In genomic region chr10:79379512-79380124, GRCh38 we compare ENCODE assay signal across 11 cellular contexts. TPM values are rescaled to one million over a fixed set of nuclear protein-coding genes. Genes with fewer than 3 reads are reported as not detected.
DNase-seq lines count a peak whose midpoint lies in the region; ATAC-seq and TF ChIP-seq lines count a peak whose summit lies in the region.
"Had no signal": no experiment of that assay in that cellular context is flagged by ENCODE, and none has a peak within 500 bp of the region (broad histone marks: within the 10 kb centered on the region; RNA-seq: fewer than 3 reads in every experiment).

No MANE protein-coding gene starts in this region.

- intact Hi-C loops in prostate gland (cut with DNase I) = loop anchor here (2.0 to 5.0 kb wide), 2 partner anchors 68 to 89 kb away; partner anchors contain the start of gene ZCCHC24

- H3K4me3 ChIP-seq in AG04450 (ENCODE audit: low read depth, low read length) (no peak overlapping the region), right atrium auricular region (no peak overlapping the region), prostate gland (no peak overlapping the region)
- H3K4me3 ChIP-seq: BLaER1 had no signal

- H3K36me3 ChIP-seq in right atrium auricular region (no peaks in the 10 kb centered on the region), prostate gland (no peaks in the 10 kb centered on the region)
- H3K36me3 ChIP-seq: BLaER1 had no signal

- TF ChIP-seq CTCF in AG04450 (IDR thresholded peaks at IDR 0.05; ENCODE audit: low read depth, low read length) (no peak), right atrium auricular region (IDR thresholded peaks at IDR 0.05) (no peak), prostate gland (IDR thresholded peaks at IDR 0.05) (no peak)

- 42% methylated on average over 6 of the region's 9 CpGs for WGBS in prostate gland

- no peak for ATAC-seq in GM19023 (IDR thresholded peaks at IDR 0.05; ENCODE audit: unreplicated experiment)
- ATAC-seq: WTC11 had no signal

- H3K27me3 ChIP-seq in AG04450 (ENCODE audit: control insufficient read depth, insufficient read depth, low read length) (no peaks in the 10 kb centered on the region), right atrium auricular region (no peaks in the 10 kb centered on the region), prostate gland (replicated peaks; ENCODE audit: insufficient read depth) (no peaks in the 10 kb centered on the region)
- H3K27me3 ChIP-seq: BLaER1 had no signal

- DNase-seq in AG04450 (ENCODE audit: low read depth, low spot score) (no peak), right atrium auricular region (ENCODE audit: low spot score) (peak; percentile 61), prostate gland (ENCODE audit: low spot score) (no peak), glomerular visceral epithelial cell (ENCODE audit: extremely low spot score) (no peak), NAMALWA (ENCODE audit: low spot score) (no peak)
- no peak for DNase-seq in stimulated activated CD4-positive, alpha-beta T cell treated with anti-CD3 and anti-CD28 coated beads, Interleukin-15, amount 100 ng/mL, for 24 hours
- DNase-seq: activated naive CD4-positive, alpha-beta T cell treated with Interleukin-2 at 50 U/mL for 16 hours had no signal

- H3K9me3 ChIP-seq in AG04450 (ENCODE audit: control insufficient read depth, insufficient read depth, low read length) = no peaks in the 10 kb centered on the region; the same call in 1 of the 2 replicates
- H3K9me3 ChIP-seq in right atrium auricular region = no peaks in the 10 kb centered on the region
- no peaks in the 10 kb centered on the region for H3K9me3 ChIP-seq in prostate gland
- H3K9me3 ChIP-seq: BLaER1 had no signal

- POLR2A ChIA-PET in AG04450 (lab: Yijun Ruan, JAX) = interaction anchor here (0.9 kb wide), 1 partner anchor 20 kb away, joined by 3 read pairs; no protein-coding TSS in a partner anchor

- H3K4me1 ChIP-seq in right atrium auricular region (peaks cover 0 to 45% of the 10 kb centered on the region in 2 donors), prostate gland (replicated peaks) (peaks cover 14% of the 10 kb centered on the region)

- CTCF ChIA-PET in AG04450 (lab: Charles Lee) = interaction anchor here (0.8 kb wide), 2 partner anchors 88 to 109 kb away, joined by 3 read pairs; no protein-coding TSS in a partner anchor

- H3K27ac ChIP-seq in AG04450 (ENCODE audit: low read depth, low read length) (peak overlapping the region; percentile 68), angular gyrus (ENCODE audit: low read depth, low read length) (peak overlapping the region; percentile 4), right atrium auricular region (peak overlapping the region; percentile 69 to 81), prostate gland (peak overlapping the region; percentile 67 to 73)
- H3K27ac ChIP-seq: BLaER1 had no signal

- no peak for TF ChIP-seq POLR2A in prostate gland (IDR thresholded peaks at IDR 0.05)

RNA-seq across cellular contexts. Expression of gene PPIF, which starts 32.3 kb away (rescaled TPM):
- 68.6 and 77.2 TPM in 2 replicates for polyA plus RNA-seq in AG04450 (2011; rRNA removed)
- polyA minus RNA-seq in AG04450 (2011; rRNA and poly(A)+ RNA removed) = 50.0 and 81.1 TPM in 2 replicates
- total RNA-seq in right atrium auricular region = 10 to 100 TPM; 63.0 to 87.6 TPM
- total RNA-seq in prostate gland = 10 to 100 TPM; 30.6 to 69.1 TPM

Comparison
In these comparisons a context has a peak if more than half of its experiments do, and no peak if none do; other contexts are left out.
1. H3K27ac ChIP-seq: peak in every context shown above with its lines; median percentile 75 in right atrium auricular region; 70 in prostate gland; 68 in AG04450; 4 in angular gyrus.